Comparison of ENCODE assay signal across 20 cellular contexts in genomic region chr10:11691319-11691755, GRCh38. TPM values are rescaled to one million over a fixed set of nuclear protein-coding genes. Genes with fewer than 3 reads are reported as not detected.
DNase-seq lines count a peak whose midpoint lies in the region; ATAC-seq and TF ChIP-seq lines count a peak whose summit lies in the region.
"Had no signal": no experiment of that assay in that cellular context is flagged by ENCODE, and none has a peak within 500 bp of the region (broad histone marks: within the 10 kb centered on the region; RNA-seq: fewer than 3 reads in every experiment).

No MANE protein-coding gene starts in this region.

- no peak overlapping the region for H3K27ac ChIP-seq in right atrium auricular region
- no peak overlapping the region for H3K27ac ChIP-seq in trophoblast cell (ENCODE audit: low read depth, low read length)
- H3K27ac ChIP-seq: A549 had no signal

- H3K4me3 ChIP-seq in right atrium auricular region, result no peak overlapping the region
- no peak overlapping the region for H3K4me3 ChIP-seq in trophoblast cell (ENCODE audit: low read depth, low read length)
- H3K4me3 ChIP-seq: A549, MG63 had no signal

- H2BK5ac ChIP-seq in trophoblast cell (ENCODE audit: low read depth, low read length, poor library complexity), result no peak overlapping the region

- H2AK5ac ChIP-seq in trophoblast cell (ENCODE audit: low read length), result no peak overlapping the region

- DNase-seq in Right ventricle myocardium inferior (ENCODE audit: missing footprints) (no peak), right atrium auricular region (ENCODE audit: low spot score) (no peak), NCI-H2171 treated with DMSO at 0.1 percent for 48 hours (lab: John Stamatoyannopoulos, UW) (peak; percentile 59), left cardiac atrium (peak; percentile 36), trophoblast cell (peak; percentile 71 to 76), nephron progenitor cell (no peak)
- no peak for DNase-seq in activated effector memory CD4-positive, alpha-beta T cell treated with Interleukin-2 at 50 U/mL for 16 hours
- DNase-seq: EL, MG63, NCI-H1417, NCI-H187 treated with DMSO at 0.1 percent for 48 hours, NCI-H345, NCI-H524, NCI-H82, SHP77 had no signal

- peaks cover 20% of the 10 kb centered on the region for H3K79me1 ChIP-seq in trophoblast cell (ENCODE audit: low read length)

- no peaks in the 10 kb centered on the region for H3K36me3 Mint-ChIP-seq in nephron progenitor cell (ENCODE audit: low read depth)
- H3K36me3 Mint-ChIP-seq: CD14-positive monocyte had no signal

- H2BK120ac ChIP-seq in trophoblast cell (ENCODE audit: insufficient read depth, low read length, poor library complexity), result no peak overlapping the region

- no peak overlapping the region for H3K27ac Mint-ChIP-seq in nephron progenitor cell
- H3K27ac Mint-ChIP-seq: B cell had no signal

- no peaks in the 10 kb centered on the region for H3K9me3 Mint-ChIP-seq in nephron progenitor cell

- no peak overlapping the region for H4K91ac ChIP-seq in trophoblast cell (ENCODE audit: low read depth, low read length)

- H4K12ac ChIP-seq in trophoblast cell (ENCODE audit: low read depth, low read length), result no peak overlapping the region

- peaks cover 2% of the 10 kb centered on the region for H3K79me2 ChIP-seq in trophoblast cell (ENCODE audit: control insufficient read depth, insufficient read depth, low read length, poor library complexity)

- H3K9me3 ChIP-seq in right atrium auricular region, result no peaks in the 10 kb centered on the region
- H3K9me3 ChIP-seq in trophoblast cell (ENCODE audit: insufficient read depth, low read depth, low read length), result no peaks in the 10 kb centered on the region
- H3K9me3 ChIP-seq: A549, MG63 had no signal

- H2AFZ ChIP-seq in trophoblast cell (ENCODE audit: insufficient read depth, low read length, poor library complexity), result no peak overlapping the region

- no peak overlapping the region for H3K9ac ChIP-seq in trophoblast cell (ENCODE audit: low read length)

- WGBS in trophoblast cell (ENCODE audit: extremely low coverage, insufficient coverage, insufficient read length), result no CpG with 5 or more reads among the region's 14 CpGs

- H3K4me2 ChIP-seq in trophoblast cell (ENCODE audit: low read length), result no peak overlapping the region
- H3K4me2 ChIP-seq: A549 had no signal

- intact Hi-C loops in Right ventricle myocardium inferior (cut with DNase I) (no loop called here), left cardiac atrium (cut with DNase I) (loop anchor here in 1 of 2 donors (5.0 kb wide), 1 partner anchor 79 kb away; the partner anchor contains the start of gene USP6NL)

- H3K4ac ChIP-seq in trophoblast cell (ENCODE audit: low read depth, low read length), result no peak overlapping the region

- H2BK12ac ChIP-seq in trophoblast cell (ENCODE audit: low read length), result no peak overlapping the region

- H3K27me3 Mint-ChIP-seq in nephron progenitor cell (ENCODE audit: low read depth, poor library complexity), result peaks cover 29% of the 10 kb centered on the region
- H3K27me3 Mint-ChIP-seq: B cell had no signal

- ATAC-seq in Right ventricle myocardium inferior, result peak; percentile 76
- ATAC-seq in left cardiac atrium, result peak; percentile 76 to 77
- ATAC-seq in GM21737 (IDR thresholded peaks at IDR 0.05; ENCODE audit: unreplicated experiment), result no peak
- ATAC-seq: A549, HCT116 had no signal

- H3K4me1 ChIP-seq in right atrium auricular region, result peaks cover 0 to 3% of the 10 kb centered on the region in 2 donors
- H3K4me1 ChIP-seq in trophoblast cell (ENCODE audit: control insufficient read depth in 1 of 2, insufficient read depth in 2 of 2, low read length in 2 of 2), result peaks cover 23 to 28% of the 10 kb centered on the region in 2 experiments
- H3K4me1 ChIP-seq: A549 had no signal

- H3K23ac ChIP-seq in trophoblast cell (ENCODE audit: low read length), result no peak overlapping the region

- TF ChIP-seq CTCF in right atrium auricular region (IDR thresholded peaks at IDR 0.05) (no peak), nephron progenitor cell (IDR thresholded peaks at IDR 0.05) (no peak)

- H3K14ac ChIP-seq in trophoblast cell (ENCODE audit: low read length), result no peak overlapping the region

- peaks cover 43% of the 10 kb centered on the region for H3K4me1 Mint-ChIP-seq in nephron progenitor cell

- no peak overlapping the region for H3K4me3 Mint-ChIP-seq in nephron progenitor cell
- H3K4me3 Mint-ChIP-seq: B cell, CD14-positive monocyte had no signal

- H3K18ac ChIP-seq in trophoblast cell (ENCODE audit: low read length), result no peak overlapping the region

- H3K36me3 ChIP-seq in right atrium auricular region (no peaks in the 10 kb centered on the region), trophoblast cell (ENCODE audit: control insufficient read depth in 1 of 2, insufficient read depth in 2 of 2, low read length in 2 of 2) (no peaks in the 10 kb centered on the region)
- H3K36me3 ChIP-seq: MG63 had no signal

- no peak overlapping the region for H4K8ac ChIP-seq in trophoblast cell (ENCODE audit: low read depth, low read length)

- no peaks in the 10 kb centered on the region for H3K27me3 ChIP-seq in right atrium auricular region
- H3K27me3 ChIP-seq in trophoblast cell (ENCODE audit: insufficient read depth, low read length), result no peaks in the 10 kb centered on the region
- H3K27me3 ChIP-seq: MG63 had no signal

RNA-seq across cellular contexts. Expression of gene ECHDC3, which starts 50.8 kb away (rescaled TPM):
- total RNA-seq in Right ventricle myocardium inferior, result 101 TPM
- 100 to 1,000 TPM; 201 to 223 TPM for total RNA-seq in right atrium auricular region
- total RNA-seq in left cardiac atrium, result 10 to 100 TPM; 55.7 to 56.1 TPM
- 2.5 and 2.8 TPM in 2 replicates for polyA plus RNA-seq in trophoblast cell (2013)

Comparison
In these comparisons a context has a peak if more than half of its experiments do, and no peak if none do; other contexts are left out.
1. DNase-seq: peak in NCI-H2171 treated with DMSO at 0.1 percent for 48 hours (single experiment), left cardiac atrium (single experiment) and trophoblast cell (2 of 2); none in Right ventricle myocardium inferior (single experiment), right atrium auricular region (single experiment), activated effector memory CD4-positive, alpha-beta T cell treated with Interleukin-2 at 50 U/mL for 16 hours (single experiment) and nephron progenitor cell (single experiment).